ENCODE assay signal across 10 cellular contexts in the genomic region with DNA sequence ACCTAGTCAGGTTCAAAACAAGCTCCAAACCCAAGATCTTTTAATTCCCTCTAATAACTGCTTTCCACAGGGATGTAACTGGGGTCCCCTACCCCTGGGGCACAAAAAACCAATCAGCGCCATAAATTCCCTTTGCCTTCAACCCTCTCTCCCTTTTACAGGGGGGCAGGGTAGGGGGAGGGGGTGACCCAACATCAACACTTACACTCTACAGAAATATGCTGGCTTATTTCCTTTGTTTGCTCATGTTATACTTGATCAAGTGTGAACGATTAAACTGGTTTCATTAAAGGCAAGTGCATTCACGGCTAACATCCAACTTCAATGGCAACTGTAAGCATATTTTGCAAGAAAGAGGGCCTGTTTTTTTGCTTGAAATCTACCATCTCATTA. TPM values are rescaled to one million over a fixed set of nuclear protein-coding genes. Genes with fewer than 3 reads are reported as not detected.
DNase-seq lines count a peak whose midpoint lies in the region; ATAC-seq, FAIRE-seq and TF ChIP-seq lines count a peak whose summit lies in the region.
"Had no signal": no experiment of that assay in that cellular context is flagged by ENCODE, and none has a peak within 500 bp of the region (broad histone marks: within the 10 kb centered on the region; RNA-seq: fewer than 3 reads in every experiment).

No MANE protein-coding gene starts in this region.

- H2AFZ ChIP-seq in endothelial cell of umbilical vein (ENCODE audit: low read depth, low read length) (no peak overlapping the region), neuron (ENCODE audit: low read depth, low read length) (no peak overlapping the region)

- H3K4me3 ChIP-seq in MG63, result peak overlapping the region; percentile 63
- H3K4me3 ChIP-seq in endothelial cell of umbilical vein (replicated peaks in 1 of 3; ENCODE audit: insufficient read depth in 1 of 3, low read depth in 1 of 3, low read length in 3 of 3), result peak overlapping the region; percentile 68 to 98 (median 92)
- H3K4me3 ChIP-seq in neuron (ENCODE audit: low read length), result peak overlapping the region; percentile 82

- no peak for FAIRE-seq in endothelial cell of umbilical vein (lab: Jason Lieb, UNC)

- TF ChIP-seq CTCF in CD14-positive monocyte (IDR thresholded peaks at IDR 0.05) (no peak), endothelial cell of umbilical vein (IDR thresholded peaks at IDR 0.05; ENCODE audit: extremely low read depth in 1 of 2, insufficient read depth in 1 of 2, low read depth in 1 of 2, low read length in 2 of 2) (no peak)

- peaks cover 66% of the 10 kb centered on the region for H3K4me1 Mint-ChIP-seq in CD14-positive monocyte

- H3K27me3 Mint-ChIP-seq in CD14-positive monocyte (ENCODE audit: low read depth in 3 of 3), result peaks cover 5 to 7% (median 5%) of the 10 kb centered on the region in 3 donors

- dilution Hi-C loops in endothelial cell of umbilical vein (cut with MboI; ENCODE audit: extremely low pct_ligation_motif_present, low sequenced_read_pairs), result no loop called here

- DNase-seq in CD14-positive monocyte (ENCODE audit: low spot score) (no peak), MG63 (no peak), endothelial cell of umbilical vein (ENCODE audit: low read depth, low spot score) (peak; percentile 53), NCI-H774 (lab: John Stamatoyannopoulos, UW) (no peak), HK-2 (ENCODE audit: unreplicated experiment) (no peak)
- DNase-seq: MV-4-11; stimulated activated CD4-positive, alpha-beta T cell treated with anti-CD3 and anti-CD28 coated beads, Interleukin-1b, Interleukin-23, amount 100 ng/mL, for 48 hours had no signal

- ATAC-seq in HG02642 (IDR thresholded peaks at IDR 0.05; ENCODE audit: poor library complexity, unreplicated experiment) (no peak), HG02571 (IDR thresholded peaks at IDR 0.05; ENCODE audit: unreplicated experiment) (no peak)

- peaks cover 73% of the 10 kb centered on the region for H3K79me2 ChIP-seq in endothelial cell of umbilical vein (ENCODE audit: control insufficient read depth, insufficient read depth, low read length)

- H3K27ac ChIP-seq in endothelial cell of umbilical vein (ENCODE audit: insufficient read depth, low read depth, low read length), result peak overlapping the region; percentile 77

- peaks cover 33% of the 10 kb centered on the region for H3K36me3 ChIP-seq in MG63
- no peaks in the 10 kb centered on the region for H3K36me3 ChIP-seq in endothelial cell of umbilical vein (ENCODE audit: control insufficient read depth in 2 of 2, extremely low read depth in 1 of 2, insufficient read depth in 2 of 2, low read length in 2 of 2)
- peaks cover 5% of the 10 kb centered on the region for H3K36me3 ChIP-seq in neuron (ENCODE audit: insufficient read depth, low read length)

- intact Hi-C loops in CD14-positive monocyte (cut with micrococcal nuclease) (loop anchor here (5.0 to 10.0 kb wide), 3 partner anchors 95 to 2003 kb away; a partner anchor contains a TSS), endothelial cell of umbilical vein (cut with micrococcal nuclease) (loop anchor here (5.0 kb wide), 1 partner anchor 110 kb away; no protein-coding TSS in a partner anchor)

- H3K9me3 ChIP-seq in MG63 (no peaks in the 10 kb centered on the region), endothelial cell of umbilical vein (replicated peaks; ENCODE audit: control insufficient read depth, insufficient read depth, low read length) (no peaks in the 10 kb centered on the region), neuron (ENCODE audit: low read length) (no peaks in the 10 kb centered on the region)

- H3K36me3 Mint-ChIP-seq in CD14-positive monocyte, result peaks cover 9 to 12% of the 10 kb centered on the region in 2 donors

- no peaks in the 10 kb centered on the region for H4K20me1 ChIP-seq in endothelial cell of umbilical vein (replicated peaks; ENCODE audit: control insufficient read depth, extremely low read depth, insufficient read depth, low read length)

- peak overlapping the region; percentile 91 for H3K9ac ChIP-seq in endothelial cell of umbilical vein (replicated peaks; ENCODE audit: extremely low read depth, insufficient read depth, low read length)

- H3K27me3 ChIP-seq in MG63 (no peaks in the 10 kb centered on the region), endothelial cell of umbilical vein (ENCODE audit: control insufficient read depth in 2 of 2, insufficient read depth in 2 of 2, low read length in 2 of 2) (no peaks in the 10 kb centered on the region), neuron (ENCODE audit: insufficient read depth, low read length) (no peaks in the 10 kb centered on the region)

- peak overlapping the region; percentile 93 for H3K4me3 Mint-ChIP-seq in CD14-positive monocyte

- H3K9me1 ChIP-seq in endothelial cell of umbilical vein (replicated peaks; ENCODE audit: control insufficient read depth, extremely low read depth, insufficient read depth, low read length), result no peaks in the 10 kb centered on the region

- peak overlapping the region in 4 of 7 donors; percentile 5 to 94 (median 60) for H3K27ac Mint-ChIP-seq in CD14-positive monocyte

- peaks cover 54% of the 10 kb centered on the region for H3K4me1 ChIP-seq in endothelial cell of umbilical vein (ENCODE audit: control insufficient read depth, extremely low read depth, insufficient read depth, low read length)
- peaks cover 55% of the 10 kb centered on the region for H3K4me1 ChIP-seq in neuron (ENCODE audit: insufficient read depth, low read length)

- H3K4me2 ChIP-seq in endothelial cell of umbilical vein (ENCODE audit: insufficient read depth, low read length), result peak overlapping the region; percentile 98

- no peaks in the 10 kb centered on the region for H3K9me3 Mint-ChIP-seq in CD14-positive monocyte

- no peak for TF ChIP-seq POLR2A in endothelial cell of umbilical vein (IDR thresholded peaks at IDR 0.05; ENCODE audit: low read depth, low read length)

- CTCF ChIA-PET in endothelial cell of umbilical vein (lab: Charles Lee), result interaction anchor here (1.0 to 2.6 kb wide), 2 partner anchors 96 to 110 kb away, joined by 4 to 14 read pairs; no protein-coding TSS in a partner anchor

- POLR2A ChIA-PET in endothelial cell of umbilical vein (lab: Charles Lee), result interaction anchor here (0.6 kb wide), 1 partner anchor 101 kb away, joined by 9 read pairs; no protein-coding TSS in a partner anchor

- no TSS peak for BruUV-seq in endothelial cell of umbilical vein (replicated peaks; lab: Mats Ljungman, UMichigan)

TF ChIP-seq in endothelial cell of umbilical vein, 7 proteins besides CTCF, POLR2A, EP300 and RAD21:
- TF ChIP-seq FOS (IDR thresholded peaks at IDR 0.05; ENCODE audit: borderline replicate concordance, insufficient read depth, low read length) (no peak), JUN (IDR thresholded peaks at IDR 0.05; ENCODE audit: borderline replicate concordance, insufficient read depth, insufficient read length, low read depth) (no peak), GATA2 (IDR thresholded peaks at IDR 0.05; ENCODE audit: insufficient read depth, insufficient read length, low read depth, low read length) (no peak), EZH2 (IDR thresholded peaks at IDR 0.05; ENCODE audit: borderline replicate concordance, low read depth, low read length, severe bottlenecking) (no peak), MYC (IDR thresholded peaks at IDR 0.05; ENCODE audit: low read depth, low read length) (no peak), POLR2AphosphoS5 (IDR thresholded peaks at IDR 0.05; ENCODE audit: insufficient read depth, low read depth, low read length) (no peak)
- TF ChIP-seq, protein P1, sequence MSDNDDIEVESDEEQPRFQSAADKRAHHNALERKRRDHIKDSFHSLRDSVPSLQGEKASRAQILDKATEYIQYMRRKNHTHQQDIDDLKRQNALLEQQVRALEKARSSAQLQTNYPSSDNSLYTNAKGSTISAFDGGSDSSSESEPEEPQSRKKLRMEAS (IDR thresholded peaks at IDR 0.05; ENCODE audit: insufficient read depth, insufficient read length), result no peak

RNA-seq across cellular contexts. Expression of a gene that starts 2.9 kb away (rescaled TPM):
- polyA plus RNA-seq in CD14-positive monocyte (10 to 100 TPM; 40.9 to 41.1 TPM), endothelial cell of umbilical vein (118 and 122 TPM in 2 replicates)
- 58.1 and 88.7 TPM in 2 replicates for total RNA-seq in MG63 (2014; rRNA removed; shearing (Covaris generic); ENCODE audit: low replicate concordance)
- 123 and 128 TPM in 2 replicates for total RNA-seq in endothelial cell of umbilical vein
- 92.5 and 105 TPM in 2 replicates for polyA plus RNA-seq in endothelial cell of umbilical vein (2011; cell fraction: cytosol; rRNA removed)
- polyA plus RNA-seq in endothelial cell of umbilical vein (2011; cell fraction: nucleus; rRNA removed), result 261 and 283 TPM in 2 replicates
- polyA plus RNA-seq in endothelial cell of umbilical vein (2012), result 84.0 and 96.4 TPM in 2 replicates
- 170 and 218 TPM in 2 replicates for polyA minus RNA-seq in endothelial cell of umbilical vein
- polyA minus RNA-seq in endothelial cell of umbilical vein (2011; cell fraction: cytosol; rRNA and poly(A)+ RNA removed), result 70.6 TPM
- 91.2 and 123 TPM in 2 replicates for polyA minus RNA-seq in endothelial cell of umbilical vein (2011; cell fraction: nucleus; rRNA and poly(A)+ RNA removed)
